Comparison of ENCODE assay signal across 9 cellular contexts in the genomic region with DNA sequence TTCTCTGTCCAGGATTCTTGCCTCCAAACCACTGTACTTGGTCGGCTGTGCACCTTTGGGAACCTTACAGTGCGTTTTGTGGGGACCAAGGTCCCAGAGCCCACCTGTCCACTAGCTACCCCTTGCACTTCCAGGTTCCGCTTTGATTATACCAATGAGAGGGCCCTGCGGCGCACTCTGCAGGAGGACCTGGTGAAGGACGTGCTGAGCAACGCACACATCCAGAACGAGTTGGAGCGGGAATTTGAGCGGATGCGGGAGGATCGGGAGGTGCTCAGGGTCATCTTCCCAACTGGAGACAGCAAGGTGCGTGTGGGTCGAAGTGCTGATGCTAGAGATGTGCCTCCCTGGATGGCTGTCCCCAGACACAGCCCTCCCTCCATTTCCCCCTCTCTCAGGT. TPM values are rescaled to one million over a fixed set of nuclear protein-coding genes. Genes with fewer than 3 reads are reported as not detected.
A peak's percentile ranks its signal among the peaks of the same experiment; 100 is the strongest.
DNase-seq lines count a peak whose midpoint lies in the region; ATAC-seq, FAIRE-seq and TF ChIP-seq lines count a peak whose summit lies in the region.
"Had no signal": no experiment of that assay in that cellular context is flagged by ENCODE, and none has a peak within 500 bp of the region (broad histone marks: within the 10 kb centered on the region; RNA-seq: fewer than 3 reads in every experiment).

No MANE protein-coding gene starts in this region.

- H3K27ac ChIP-seq in K562 (ENCODE audit: extremely low read depth, low read depth, low read length), result no peak overlapping the region
- H3K27ac ChIP-seq in stomach, result no peak overlapping the region
- H3K27ac ChIP-seq: upper lobe of left lung had no signal

- no peak for FAIRE-seq in K562 (lab: Jason Lieb, UNC)

- TF ChIP-seq POLR2A in K562 (conservative IDR thresholded peaks at IDR 0.05), result no peak
- no peak for TF ChIP-seq POLR2A in stomach (IDR thresholded peaks at IDR 0.05)

- no peak overlapping the region for H3K4me3 Mint-ChIP-seq in osteocyte (ENCODE audit: unreplicated experiment)

- CTCF ChIA-PET in K562 (lab: Yijun Ruan, JAX; ENCODE audit: low intra/inter-chr PET ratio), result no interaction called here

- H3K9ac ChIP-seq in K562 (ENCODE audit: insufficient read depth in 1 of 2, low read depth in 2 of 2, low read length in 2 of 2), result no peak overlapping the region

- 99% methylated on average over 7 of the region's 14 CpGs for WGBS in K562 (ENCODE audit: insufficient coverage, low coverage, missing lambda C conversion rate)
- 80 to 86% (median 85%) methylated on average over 14 of the region's 14 CpGs for WGBS in stomach, 5 donors

- no peaks in the 10 kb centered on the region for H3K9me3 Mint-ChIP-seq in osteocyte (ENCODE audit: unreplicated experiment)

- TF ChIP-seq CTCF in K562 (IDR thresholded peaks at IDR 0.05 in 2 of 3, conservative IDR thresholded peaks at IDR 0.05 in 1 of 3; ENCODE audit: insufficient read depth in 2 of 3, low read depth in 1 of 3, low read length in 3 of 3) (peak; percentile 33 to 45 (median 37); a peak in 4 of 6 replicates), osteocyte (IDR thresholded peaks at IDR 0.05) (peak; percentile 34), stomach (IDR thresholded peaks at IDR 0.05) (no peak)

- peak in 1 of 2 experiments; percentile 40; a peak in 2 of 4 replicates for TF ChIP-seq RAD21 in K562 (CRISPR knock-in tag; conservative IDR thresholded peaks at IDR 0.05 in 1 of 2, IDR thresholded peaks at IDR 0.05 in 1 of 2)

- no peak overlapping the region for H3K4me3 ChIP-seq in K562
- H3K4me3 ChIP-seq in stomach, result no peak overlapping the region
- H3K4me3 ChIP-seq: upper lobe of left lung had no signal

- H3K79me2 ChIP-seq in K562 (ENCODE audit: control insufficient read depth, insufficient read depth, low read length), result no peaks in the 10 kb centered on the region

- in situ Hi-C loops in K562 (cut with MboI), result no loop called here

- H2AFZ ChIP-seq in K562 (ENCODE audit: low read depth, low read length), result no peak overlapping the region

- no peaks in the 10 kb centered on the region for H3K27me3 Mint-ChIP-seq in osteocyte (ENCODE audit: unreplicated experiment)

- intact Hi-C loops in K562 (cut with micrococcal nuclease), result loop anchor here (5.0 kb wide), 1 partner anchor 146 kb away; the partner anchor contains the start of gene TMEM95
- intact Hi-C loops in stomach (cut with DNase I; ENCODE audit: low total_unique reads), result no loop called here

- H3K36me3 ChIP-seq in K562 (ENCODE audit: control insufficient read depth, insufficient read depth, low read length), result peaks cover 87% of the 10 kb centered on the region; the same call in 2 of the 3 replicates
- H3K36me3 ChIP-seq in stomach, result peaks cover 85 to 100% (median 100%) of the 10 kb centered on the region in 4 donors

- no peaks in the 10 kb centered on the region for H3K9me1 ChIP-seq in K562 (ENCODE audit: control insufficient read depth, insufficient read depth, low read length)

- no peak for TF ChIP-seq EP300 in K562 (IDR thresholded peaks at IDR 0.05; ENCODE audit: low read length)
- no peak for TF ChIP-seq EP300 in stomach (IDR thresholded peaks at IDR 0.05)

- peaks cover 52% of the 10 kb centered on the region for H3K36me3 Mint-ChIP-seq in osteocyte (ENCODE audit: unreplicated experiment)

- H3K4me2 ChIP-seq in K562 (ENCODE audit: insufficient read depth, low read length), result no peak overlapping the region

- H3K9me3 ChIP-seq in K562 (replicated peaks; ENCODE audit: control insufficient read depth, insufficient read depth, low read depth, low read length), result no peaks in the 10 kb centered on the region
- H3K9me3 ChIP-seq in stomach, result no peaks in the 10 kb centered on the region
- H3K9me3 ChIP-seq: upper lobe of left lung had no signal

- no peaks in the 10 kb centered on the region for H3K4me1 Mint-ChIP-seq in osteocyte (ENCODE audit: unreplicated experiment)

- POLR2A ChIA-PET in K562 (lab: Yijun Ruan, JAX), result interaction anchor here (1.3 to 1.5 kb wide), 3 partner anchors 9 to 17 kb away, joined by 6 to 8 read pairs (median 6); no protein-coding TSS in a partner anchor

- BruUV-seq in K562 (replicated peaks; lab: Mats Ljungman, UMichigan), result no TSS peak

- H3K27ac Mint-ChIP-seq in osteocyte (ENCODE audit: unreplicated experiment), result no peak overlapping the region

- ATAC-seq in K562 (peak; percentile 62), GM19463 (IDR thresholded peaks at IDR 0.05; ENCODE audit: unreplicated experiment) (no peak)

- H3K4me1 ChIP-seq in K562 (replicated peaks in 1 of 2; ENCODE audit: control insufficient read depth in 2 of 2, insufficient read depth in 2 of 2, low read length in 2 of 2), result no peaks in the 10 kb centered on the region
- H3K4me1 ChIP-seq in stomach, result no peaks in the 10 kb centered on the region
- H3K4me1 ChIP-seq: upper lobe of left lung had no signal

- H3K27me3 ChIP-seq in K562 (ENCODE audit: control insufficient read depth in 2 of 2, insufficient read depth in 2 of 2, low read length in 2 of 2) (no peaks in the 10 kb centered on the region), stomach (no peaks in the 10 kb centered on the region)
- H3K27me3 ChIP-seq: upper lobe of left lung had no signal

- DNase-seq in SHP77 (lab: John Stamatoyannopoulos, UW), result peak; percentile 15 to 27
- DNase-seq in SHP77 treated with DMSO at 0.1 percent for 48 hours (lab: John Stamatoyannopoulos, UW), result no peak
- peak in 2 of 4 experiments; percentile 8 to 17 for DNase-seq in K562 (ENCODE audit: extremely low read depth in 1 of 4, low spot score in 3 of 4)
- DNase-seq in osteocyte (ENCODE audit: extremely low spot score, unreplicated experiment), result no peak
- DNase-seq in stomach, result no peak
- DNase-seq: activated CD4-positive, CD25-positive, alpha-beta regulatory T cell had no signal

- no peaks in the 10 kb centered on the region for H4K20me1 ChIP-seq in K562 (replicated peaks; ENCODE audit: control insufficient read depth, insufficient read depth, low read length)

RNA-seq across cellular contexts. Expression of gene POLR2A, which starts 18.8 kb away (rescaled TPM):
- 324 and 608 TPM in 2 replicates for total RNA-seq in K562 (2011; cell fraction: chromatin; rRNA removed; ENCODE audit: low replicate concordance)
- total RNA-seq in K562 (2011; cell fraction: nucleolus; rRNA removed), result 252 and 283 TPM in 2 replicates
- total RNA-seq in K562 (2011; cell fraction: nucleoplasm; rRNA removed), result 236 and 241 TPM in 2 replicates
- total RNA-seq in K562 (2014; rRNA removed) (31.7 and 32.1 TPM in 2 replicates), K562 (2014; rRNA removed; fragmentation: Illumina TruSeq; extraction: Trizol) (9.0 and 12.4 TPM in 2 replicates), K562 (2015; rRNA removed; fragmentation: Illumina TruSeq; extraction: Trizol) (9.6 and 15.4 TPM in 2 replicates), K562 (2021) (97.6 and 109 TPM in 2 replicates), osteocyte (148 and 149 TPM in 2 replicates), stomach (100 to 1,000 TPM in 2 of 5 donors, 10 to 100 TPM in 3; 55.4 to 750 (median 85.2) TPM)
- polyA plus RNA-seq in K562 (2011; rRNA removed) (8.7 and 13.6 TPM in 2 replicates), K562 (2014; fragmentation: Illumina TruSeq; extraction: Trizol) (52.5 and 55.6 TPM in 2 replicates), K562 (2014; fragmentation: Nextera tagmentation; extraction: Ambion mirVana) (1 to 10 TPM; 1.3 to 1.5 TPM), K562 (2014; rRNA removed) (20.9 and 23.9 TPM in 2 replicates), stomach (10 to 100 TPM in 1 of 3 donors, 1 to 10 TPM in 2; 8.1 to 12.7 (median 10.0) TPM)
- 10.8 and 13.4 TPM in 2 replicates for polyA plus RNA-seq in K562 (2011; cell fraction: cytosol; rRNA removed)
- 56.5 and 68.4 TPM in 2 replicates for polyA plus RNA-seq in K562 (2011; cell fraction: nucleus; rRNA removed)
- polyA plus RNA-seq in K562 (2012), result 46.0 and 58.3 TPM in 2 replicates
- polyA minus RNA-seq in K562 (2011; rRNA and poly(A)+ RNA removed), result 63.4 and 72.9 TPM in 2 replicates
- polyA minus RNA-seq in K562 (2011; cell fraction: cytosol; rRNA and poly(A)+ RNA removed), result 117 and 140 TPM in 2 replicates
- polyA minus RNA-seq in K562 (2011; cell fraction: nucleus; rRNA and poly(A)+ RNA removed), result 66.5 and 98.3 TPM in 2 replicates

RNA-seq across cellular contexts. Expression of gene SLC35G6, which starts 21.7 kb away (rescaled TPM):
- not detected in 2 replicates for total RNA-seq in K562 (2011; cell fraction: chromatin; rRNA removed; ENCODE audit: low replicate concordance)
- total RNA-seq in K562 (2011; cell fraction: nucleolus; rRNA removed), result not detected in 2 replicates
- not detected in 2 replicates for total RNA-seq in K562 (2011; cell fraction: nucleoplasm; rRNA removed)
- total RNA-seq in K562 (2014; rRNA removed) (not detected in 2 replicates), K562 (2014; rRNA removed; fragmentation: Illumina TruSeq; extraction: Trizol) (not detected in 2 replicates), K562 (2015; rRNA removed; fragmentation: Illumina TruSeq; extraction: Trizol) (not detected in 2 replicates), K562 (2021) (not detected in 2 replicates), osteocyte (not detected in 2 replicates), stomach (not detected)
- polyA plus RNA-seq in K562 (2011; rRNA removed) (not detected in 2 replicates), K562 (2014; fragmentation: Illumina TruSeq; extraction: Trizol) (not detected in 2 replicates), K562 (2014; fragmentation: Nextera tagmentation; extraction: Ambion mirVana) (not detected), K562 (2014; rRNA removed) (not detected in 2 replicates), stomach (not detected)
- polyA plus RNA-seq in K562 (2011; cell fraction: cytosol; rRNA removed), result not detected in 2 replicates
- polyA plus RNA-seq in K562 (2011; cell fraction: nucleus; rRNA removed), result not detected in 2 replicates
- 0.14 TPM in 1 of 2 replicates, not detected in the other for polyA plus RNA-seq in K562 (2012)
- not detected in 2 replicates for polyA minus RNA-seq in K562 (2011; rRNA and poly(A)+ RNA removed)
- polyA minus RNA-seq in K562 (2011; cell fraction: cytosol; rRNA and poly(A)+ RNA removed), result not detected in 2 replicates
- not detected in 2 replicates for polyA minus RNA-seq in K562 (2011; cell fraction: nucleus; rRNA and poly(A)+ RNA removed)
- total RNA-seq: NCI-H460, upper lobe of left lung had no signal

RNA-seq across cellular contexts. Expression of gene ZBTB4, which starts 23.6 kb away (rescaled TPM):
- total RNA-seq in K562 (2011; cell fraction: chromatin; rRNA removed; ENCODE audit: low replicate concordance), result 8.1 and 15.0 TPM in 2 replicates
- 9.2 and 9.7 TPM in 2 replicates for total RNA-seq in K562 (2011; cell fraction: nucleolus; rRNA removed)
- total RNA-seq in K562 (2011; cell fraction: nucleoplasm; rRNA removed), result 10.6 and 12.8 TPM in 2 replicates
- 3.3 and 5.0 TPM in 2 replicates for total RNA-seq in K562 (2014; rRNA removed)
- 2.5 and 2.7 TPM in 2 replicates for total RNA-seq in K562 (2014; rRNA removed; fragmentation: Illumina TruSeq; extraction: Trizol)
- 4.0 and 4.2 TPM in 2 replicates for total RNA-seq in K562 (2015; rRNA removed; fragmentation: Illumina TruSeq; extraction: Trizol)
- total RNA-seq in K562 (2021), result 6.7 and 6.9 TPM in 2 replicates
- 2.5 and 2.7 TPM in 2 replicates for polyA plus RNA-seq in K562 (2011; rRNA removed)
- 2.8 TPM in 2 replicates for polyA plus RNA-seq in K562 (2011; cell fraction: cytosol; rRNA removed)
- polyA plus RNA-seq in K562 (2011; cell fraction: nucleus; rRNA removed), result 9.9 and 13.7 TPM in 2 replicates
- 3.8 and 4.1 TPM in 2 replicates for polyA plus RNA-seq in K562 (2012)
- 4.5 and 4.9 TPM in 2 replicates for polyA plus RNA-seq in K562 (2014; fragmentation: Illumina TruSeq; extraction: Trizol)
- polyA plus RNA-seq in K562 (2014; fragmentation: Nextera tagmentation; extraction: Ambion mirVana), result 1 to 10 TPM in 1 of 2 experiments, under 1 TPM in 1; 0.92 to 1.1 TPM
- polyA plus RNA-seq in K562 (2014; rRNA removed), result 4.0 and 4.7 TPM in 2 replicates
- 3.3 and 3.5 TPM in 2 replicates for polyA minus RNA-seq in K562 (2011; rRNA and poly(A)+ RNA removed)
- polyA minus RNA-seq in K562 (2011; cell fraction: cytosol; rRNA and poly(A)+ RNA removed), result 2.0 and 2.7 TPM in 2 replicates
- polyA minus RNA-seq in K562 (2011; cell fraction: nucleus; rRNA and poly(A)+ RNA removed), result 4.6 and 6.0 TPM in 2 replicates
- 47.9 and 49.7 TPM in 2 replicates for total RNA-seq in osteocyte
- total RNA-seq in stomach, result 10 to 100 TPM; 15.8 to 31.5 (median 29.0) TPM
- polyA plus RNA-seq in stomach, result 10 to 100 TPM; 16.3 to 18.0 (median 17.9) TPM

RNA-seq across cellular contexts. Expression of gene TNFSF12, which starts 45.9 kb away (rescaled TPM):
- total RNA-seq in K562 (2011; cell fraction: chromatin; rRNA removed; ENCODE audit: low replicate concordance), result not detected in 2 replicates
- total RNA-seq in K562 (2011; cell fraction: nucleolus; rRNA removed), result not detected in 2 replicates
- total RNA-seq in K562 (2011; cell fraction: nucleoplasm; rRNA removed), result not detected in 2 replicates
- total RNA-seq in K562 (2014; rRNA removed) (0.18 and 0.37 TPM in 2 replicates), K562 (2014; rRNA removed; fragmentation: Illumina TruSeq; extraction: Trizol) (not detected in 2 replicates), K562 (2015; rRNA removed; fragmentation: Illumina TruSeq; extraction: Trizol) (not detected in 2 replicates), K562 (2021) (0.56 and 0.82 TPM in 2 replicates), osteocyte (14.6 and 15.0 TPM in 2 replicates), stomach (100 to 1,000 TPM in 1 of 5 donors, 10 to 100 TPM in 3, 1 to 10 TPM in 1; 6.1 to 199 (median 49.6) TPM)
- polyA plus RNA-seq in K562 (2011; rRNA removed) (0.07 and 0.11 TPM in 2 replicates), K562 (2014; fragmentation: Illumina TruSeq; extraction: Trizol) (0.19 and 0.25 TPM in 2 replicates), K562 (2014; fragmentation: Nextera tagmentation; extraction: Ambion mirVana) (under 1 TPM in 1 of 2 experiments, not detected in 1; 0.03 TPM), K562 (2014; rRNA removed) (0.55 and 0.95 TPM in 2 replicates), stomach (10 to 100 TPM; 31.7 to 48.0 (median 45.1) TPM)
- 0.10 and 0.45 TPM in 2 replicates for polyA plus RNA-seq in K562 (2011; cell fraction: cytosol; rRNA removed)
- polyA plus RNA-seq in K562 (2011; cell fraction: nucleus; rRNA removed), result 0.29 and 0.41 TPM in 2 replicates
- 0.72 and 1.2 TPM in 2 replicates for polyA plus RNA-seq in K562 (2012)
- polyA minus RNA-seq in K562 (2011; rRNA and poly(A)+ RNA removed), result not detected in 2 replicates
- polyA minus RNA-seq in K562 (2011; cell fraction: cytosol; rRNA and poly(A)+ RNA removed), result not detected in 2 replicates
- polyA minus RNA-seq in K562 (2011; cell fraction: nucleus; rRNA and poly(A)+ RNA removed), result not detected in 2 replicates

RNA-seq across cellular contexts. Expression of gene TNFSF13, which starts 55.6 kb away (rescaled TPM):
- 0.21 and 0.76 TPM in 2 replicates for total RNA-seq in K562 (2011; cell fraction: chromatin; rRNA removed; ENCODE audit: low replicate concordance)
- 0.39 and 0.50 TPM in 2 replicates for total RNA-seq in K562 (2011; cell fraction: nucleolus; rRNA removed)
- total RNA-seq in K562 (2011; cell fraction: nucleoplasm; rRNA removed), result 0.29 and 0.38 TPM in 2 replicates
- total RNA-seq in K562 (2014; rRNA removed) (0.18 and 0.24 TPM in 2 replicates), K562 (2014; rRNA removed; fragmentation: Illumina TruSeq; extraction: Trizol) (not detected in 2 replicates), K562 (2015; rRNA removed; fragmentation: Illumina TruSeq; extraction: Trizol) (0.11 and 0.30 TPM in 2 replicates), K562 (2021) (0.38 and 0.51 TPM in 2 replicates), osteocyte (1.3 and 1.5 TPM in 2 replicates), stomach (10 to 100 TPM; 15.6 to 55.4 (median 22.6) TPM)
- polyA plus RNA-seq in K562 (2011; rRNA removed) (0.26 and 1.6 TPM in 2 replicates), K562 (2014; fragmentation: Illumina TruSeq; extraction: Trizol) (0.19 and 0.29 TPM in 2 replicates), K562 (2014; fragmentation: Nextera tagmentation; extraction: Ambion mirVana) (under 1 TPM; 0.04 to 0.07 TPM), K562 (2014; rRNA removed) (0.30 and 0.45 TPM in 2 replicates), stomach (10 to 100 TPM; 24.0 to 35.9 (median 32.0) TPM)
- 0.16 and 0.96 TPM in 2 replicates for polyA plus RNA-seq in K562 (2011; cell fraction: cytosol; rRNA removed)
- polyA plus RNA-seq in K562 (2011; cell fraction: nucleus; rRNA removed), result 0.31 and 4.2 TPM in 2 replicates
- polyA plus RNA-seq in K562 (2012), result 0.98 and 1.2 TPM in 2 replicates
- polyA minus RNA-seq in K562 (2011; rRNA and poly(A)+ RNA removed), result 0.54 TPM in 1 of 2 replicates, not detected in the other
- 2.4 TPM in 1 of 2 replicates, not detected in the other for polyA minus RNA-seq in K562 (2011; cell fraction: cytosol; rRNA and poly(A)+ RNA removed)
- polyA minus RNA-seq in K562 (2011; cell fraction: nucleus; rRNA and poly(A)+ RNA removed), result 0.27 and 2.3 TPM in 2 replicates

Comparison
In these comparisons a context has a peak if more than half of its experiments do, and no peak if none do; other contexts are left out.
1. DNase-seq: peak in SHP77 (2 of 2); none in SHP77 treated with DMSO at 0.1 percent for 48 hours (single experiment), osteocyte (single experiment) and stomach (single experiment).
2. CTCF ChIP-seq: peak in K562 (3 of 3) and osteocyte (single experiment); none in stomach (0 of 7).